Comparison of ENCODE assay signal across 8 cellular contexts in the genomic region with DNA sequence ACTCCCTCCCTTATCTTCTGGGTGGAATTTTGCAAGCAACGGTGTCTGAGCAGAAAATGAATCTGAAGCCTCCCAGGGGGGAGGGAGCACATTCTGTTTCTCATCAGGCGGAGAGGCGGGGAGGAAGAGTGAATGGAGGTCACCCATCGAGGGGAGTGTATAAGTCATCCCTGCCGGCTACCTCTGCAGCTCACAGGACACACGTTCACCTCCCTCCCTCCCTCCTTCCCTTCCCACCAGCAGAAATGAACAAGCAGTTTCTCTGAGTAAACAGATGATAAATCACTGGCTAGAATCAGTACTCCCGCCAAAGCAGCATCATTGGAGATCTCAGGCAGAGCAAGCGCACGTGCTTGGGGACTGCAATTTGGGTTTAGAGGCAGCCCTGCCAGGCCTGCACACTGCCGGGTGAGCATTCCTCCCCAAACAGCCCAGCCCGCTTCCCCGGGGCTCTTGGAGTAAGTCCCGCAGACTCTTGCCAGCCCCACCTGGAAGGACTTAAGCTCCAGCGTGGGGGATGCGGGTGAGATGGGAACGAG. TPM values are rescaled to one million over a fixed set of nuclear protein-coding genes. Genes with fewer than 3 reads are reported as not detected.
DNase-seq lines count a peak whose midpoint lies in the region; ATAC-seq and TF ChIP-seq lines count a peak whose summit lies in the region.
"Had no signal": no experiment of that assay in that cellular context is flagged by ENCODE, and none has a peak within 500 bp of the region (broad histone marks: within the 10 kb centered on the region; RNA-seq: fewer than 3 reads in every experiment).

No MANE protein-coding gene starts in this region.

- TF ChIP-seq CTCF in RWPE2 (IDR thresholded peaks at IDR 0.05; ENCODE audit: poor library complexity, severe bottlenecking): no peak

- H3K27me3 ChIP-seq in RWPE2 (ENCODE audit: insufficient read depth, poor library complexity, severe bottlenecking): no peaks in the 10 kb centered on the region

- intact Hi-C loops in cardiac septum (cut with DNase I): loop anchor here (10.0 kb wide), 1 partner anchor 338 kb away; no protein-coding TSS in a partner anchor

- no peak overlapping the region for H3K4me3 Mint-ChIP-seq in stimulated activated effector memory CD8-positive, alpha-beta T cell treated with anti-CD3 and anti-CD28 coated beads, Interleukin-12 subunit alpha, Interleukin-12 subunit beta, amount 100 ng/mL, for 72 hours

- peaks cover 16% of the 10 kb centered on the region for H3K4me1 ChIP-seq in RWPE2 (ENCODE audit: insufficient read depth, poor library complexity, severe bottlenecking)

- no peaks in the 10 kb centered on the region for H3K9me3 Mint-ChIP-seq in stimulated activated effector memory CD8-positive, alpha-beta T cell treated with anti-CD3 and anti-CD28 coated beads, Interleukin-12 subunit alpha, Interleukin-12 subunit beta, amount 100 ng/mL, for 72 hours

- H3K27ac ChIP-seq in RWPE2 (ENCODE audit: poor library complexity, severe bottlenecking): no peak overlapping the region

- H3K4me3 ChIP-seq in RWPE2 (ENCODE audit: severe bottlenecking): no peak overlapping the region

- H3K36me3 Mint-ChIP-seq in stimulated activated effector memory CD8-positive, alpha-beta T cell treated with anti-CD3 and anti-CD28 coated beads, Interleukin-12 subunit alpha, Interleukin-12 subunit beta, amount 100 ng/mL, for 72 hours: no peaks in the 10 kb centered on the region

- no peak overlapping the region for H3K27ac Mint-ChIP-seq in stimulated activated effector memory CD8-positive, alpha-beta T cell treated with anti-CD3 and anti-CD28 coated beads, Interleukin-12 subunit alpha, Interleukin-12 subunit beta, amount 100 ng/mL, for 72 hours

- H3K9me3 ChIP-seq in RWPE2 (ENCODE audit: severe bottlenecking): no peaks in the 10 kb centered on the region

- DNase-seq in H4 (ENCODE audit: low spot score): peak; percentile 70
- DNase-seq in RWPE2 (ENCODE audit: low spot score): peak; percentile 47
- DNase-seq in cardiac septum (ENCODE audit: low spot score): peak; percentile 69
- no peak for DNase-seq in stimulated activated effector memory CD8-positive, alpha-beta T cell treated with anti-CD3 and anti-CD28 coated beads, Interleukin-12 subunit alpha, Interleukin-12 subunit beta, amount 100 ng/mL, for 72 hours (ENCODE audit: low spot score in 2 of 2)
- DNase-seq: effector CD4-positive, alpha-beta T cell had no signal

- H3K36me3 ChIP-seq in RWPE2 (ENCODE audit: low read depth): peaks cover 1% of the 10 kb centered on the region; the same call in 1 of the 2 replicates

- peaks cover 7% of the 10 kb centered on the region for H3K4me1 Mint-ChIP-seq in stimulated activated effector memory CD8-positive, alpha-beta T cell treated with anti-CD3 and anti-CD28 coated beads, Interleukin-12 subunit alpha, Interleukin-12 subunit beta, amount 100 ng/mL, for 72 hours

- ATAC-seq in RWPE2 (ENCODE audit: low read depth): peak; percentile 9; the same call in 1 of the 3 replicates
- peak; percentile 43 for ATAC-seq in stimulated activated effector memory CD8-positive, alpha-beta T cell treated with anti-CD3 and anti-CD28 coated beads, Interleukin-12 subunit alpha, Interleukin-12 subunit beta, amount 100 ng/mL, for 72 hours
- ATAC-seq in GM19324 (IDR thresholded peaks at IDR 0.05; ENCODE audit: low FRiP score, unreplicated experiment): no peak
- no peak for ATAC-seq in GM19397 (IDR thresholded peaks at IDR 0.05; ENCODE audit: unreplicated experiment)
- no peak for ATAC-seq in HG03442 (IDR thresholded peaks at IDR 0.05; ENCODE audit: unreplicated experiment)

RNA-seq across cellular contexts. Expression of a gene that starts 38.3 kb away (rescaled TPM):
- not detected in 2 replicates for total RNA-seq in H4 (2014; rRNA removed; shearing (Covaris generic))
- total RNA-seq in cardiac septum: 0.35 TPM

RNA-seq across cellular contexts. Expression of a gene that starts 56.7 kb away (rescaled TPM):
- 5.8 and 6.0 TPM in 2 replicates for total RNA-seq in H4 (2014; rRNA removed; shearing (Covaris generic))
- 0.38 TPM for total RNA-seq in cardiac septum

Comparison
In these comparisons a context has a peak if more than half of its experiments do, and no peak if none do; other contexts are left out.
1. DNase-seq: peak in H4 (single experiment), RWPE2 (single experiment) and cardiac septum (single experiment); none in stimulated activated effector memory CD8-positive, alpha-beta T cell treated with anti-CD3 and anti-CD28 coated beads, Interleukin-12 subunit alpha, Interleukin-12 subunit beta, amount 100 ng/mL, for 72 hours (0 of 2).
2. ATAC-seq: peak in RWPE2 (single experiment) and stimulated activated effector memory CD8-positive, alpha-beta T cell treated with anti-CD3 and anti-CD28 coated beads, Interleukin-12 subunit alpha, Interleukin-12 subunit beta, amount 100 ng/mL, for 72 hours (single experiment); none in GM19324 (single experiment), GM19397 (single experiment) and HG03442 (single experiment).